In the genomic region with DNA sequence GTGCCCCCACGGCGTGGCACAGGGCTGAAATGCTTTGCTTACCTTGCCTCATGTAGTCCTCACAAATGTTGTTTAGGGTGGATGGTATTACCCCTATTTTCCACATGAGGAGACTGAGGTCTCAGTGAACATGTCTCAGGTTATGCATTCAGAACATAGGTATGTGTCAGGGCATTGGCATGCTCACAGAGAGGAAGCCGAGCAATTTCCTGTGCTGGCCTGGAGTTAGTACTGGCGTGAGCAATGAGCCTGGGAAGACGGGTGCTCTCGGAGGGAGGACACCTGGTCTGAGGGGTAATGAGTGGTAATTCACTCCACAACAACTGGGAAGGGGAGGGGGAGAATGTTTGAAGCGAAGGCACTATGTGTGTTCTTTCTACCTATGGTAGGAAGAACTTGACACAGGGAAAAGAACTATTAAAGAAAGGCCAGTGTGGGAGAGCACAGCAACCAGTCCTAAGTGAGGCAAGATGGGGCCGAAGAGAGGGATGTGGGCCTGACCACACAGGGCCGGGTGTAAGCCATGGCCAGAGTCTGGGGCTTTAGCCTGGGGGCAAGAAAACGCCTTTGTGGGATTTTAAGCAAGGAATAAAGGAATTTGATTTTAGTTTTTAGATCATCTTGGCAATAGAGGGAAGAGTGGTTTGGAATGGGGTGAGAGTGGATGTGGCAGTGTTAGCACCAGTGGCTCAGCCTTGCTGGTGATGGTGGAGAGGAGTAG, we compare ENCODE assay signal across 8 cellular contexts. TPM values are rescaled to one million over a fixed set of nuclear protein-coding genes. Genes with fewer than 3 reads are reported as not detected.
DNase-seq lines count a peak whose midpoint lies in the region; ATAC-seq and TF ChIP-seq lines count a peak whose summit lies in the region.

No MANE protein-coding gene starts in this region.

- intact Hi-C loops in body of pancreas (cut with DNase I) = no loop called here

- H3K36me3 ChIP-seq in body of pancreas (replicated peaks in 1 of 2; ENCODE audit: insufficient read depth in 1 of 2, low read depth in 2 of 2) = peaks cover 33 to 59% of the 10 kb centered on the region in 2 donors

- H3K9me3 Mint-ChIP-seq in brain = no peaks in the 10 kb centered on the region

- peaks cover 17% of the 10 kb centered on the region for H3K4me1 ChIP-seq in body of pancreas

- TF ChIP-seq POLR2A in body of pancreas (IDR thresholded peaks at IDR 0.05) = no peak

- H3K36me3 Mint-ChIP-seq in brain = peaks cover 63% of the 10 kb centered on the region

- H3K27ac Mint-ChIP-seq in brain = peak overlapping the region in 3 of 5 experiments; percentile 20 to 99 (median 31)

- H3K4me3 Mint-ChIP-seq in brain = peak overlapping the region in 1 of 5 experiments; percentile 44

- 71 to 79% methylated on average over 10 of the region's 10 CpGs for WGBS in body of pancreas, 2 donors

- H3K4me3 ChIP-seq in AG04449 (ENCODE audit: low read depth, low read length) (no peak overlapping the region), body of pancreas (no peak overlapping the region)

- H3K27ac ChIP-seq in body of pancreas = peak overlapping the region in 2 of 4 donors; percentile 27 to 29

- H3K9me3 ChIP-seq in body of pancreas = no peaks in the 10 kb centered on the region

- POLR2A ChIA-PET in AG04449 (lab: Yijun Ruan, JAX) = interaction anchor here (0.5 to 0.6 kb wide), 2 partner anchors 18 kb away, joined by 3 to 4 read pairs; no protein-coding TSS in a partner anchor

- CTCF ChIA-PET in AG04449 (lab: Yijun Ruan, JAX) = no interaction called here

- ATAC-seq in body of pancreas (no peak), HG02885 (IDR thresholded peaks at IDR 0.05; ENCODE audit: poor library complexity, unreplicated experiment) (no peak), HG02610 (IDR thresholded peaks at IDR 0.05; ENCODE audit: unreplicated experiment) (no peak)

- H3K27me3 ChIP-seq in body of pancreas = no peaks in the 10 kb centered on the region

- DNase-seq in AG04449 (ENCODE audit: low read depth, low spot score) (peak; percentile 74), HS-27A (ENCODE audit: low read depth) (peak; percentile 30), lung microvascular endothelial cell (ENCODE audit: low read depth in 2 of 2) (peak; percentile 84 to 98), body of pancreas (no peak), NCI-H146 (lab: John Stamatoyannopoulos, UW) (no peak)

- H3K27me3 Mint-ChIP-seq in brain = peaks cover 4% of the 10 kb centered on the region

- H3K4me1 Mint-ChIP-seq in brain = peaks cover 16% of the 10 kb centered on the region

- no peak for TF ChIP-seq CTCF in AG04449 (IDR thresholded peaks at IDR 0.05; ENCODE audit: insufficient read depth, low read length, missing control alignments)
- TF ChIP-seq CTCF in brain (conservative IDR thresholded peaks at IDR 0.05) = no peak
- TF ChIP-seq CTCF in body of pancreas (IDR thresholded peaks at IDR 0.05) = no peak

RNA-seq across cellular contexts. Expression of gene FAM131A, which starts 4.9 kb away (rescaled TPM):
- polyA plus RNA-seq in brain (ENCODE audit: insufficient read depth, low read depth, low replicate concordance) = 71.5 TPM
- total RNA-seq in lung microvascular endothelial cell (19.0 and 39.9 TPM in 2 replicates), body of pancreas (10 to 100 TPM; 11.5 to 13.5 TPM)

RNA-seq across cellular contexts. Expression of gene EIF4G1, which starts 18.1 kb away (rescaled TPM):
- 183 TPM for polyA plus RNA-seq in brain (ENCODE audit: insufficient read depth, low read depth, low replicate concordance)
- total RNA-seq in lung microvascular endothelial cell (200 and 237 TPM in 2 replicates), body of pancreas (100 to 1,000 TPM; 146 to 213 TPM)

RNA-seq across cellular contexts. Expression of gene CLCN2, which starts 28.9 kb away (rescaled TPM):
- polyA plus RNA-seq in brain (ENCODE audit: insufficient read depth, low read depth, low replicate concordance) = 2.6 TPM
- total RNA-seq in lung microvascular endothelial cell (1.5 and 1.8 TPM in 2 replicates), body of pancreas (10 to 100 TPM in 1 of 2 donors, 1 to 10 TPM in 1; 7.5 to 12.2 TPM)

RNA-seq across cellular contexts. Expression of gene POLR2H, which starts 29.0 kb away (rescaled TPM):
- polyA plus RNA-seq in brain (ENCODE audit: insufficient read depth, low read depth, low replicate concordance) = 90.7 TPM
- total RNA-seq in lung microvascular endothelial cell (65.8 and 97.8 TPM in 2 replicates), body of pancreas (100 to 1,000 TPM in 1 of 2 donors, 10 to 100 TPM in 1; 32.4 to 137 TPM)

RNA-seq across cellular contexts. Expression of gene PSMD2, which starts 33.5 kb away (rescaled TPM):
- 325 TPM for polyA plus RNA-seq in brain (ENCODE audit: insufficient read depth, low read depth, low replicate concordance)
- total RNA-seq in lung microvascular endothelial cell = 310 and 389 TPM in 2 replicates
- 10 to 100 TPM; 75.0 to 83.7 TPM for total RNA-seq in body of pancreas

Comparison
In these comparisons a context has a peak if more than half of its experiments do, and no peak if none do; other contexts are left out.
1. DNase-seq: peak in AG04449 (single experiment), HS-27A (single experiment) and lung microvascular endothelial cell (2 of 2); none in body of pancreas (0 of 4) and NCI-H146 (single experiment).